5 cellular contexts compared by ENCODE assay signal in the genomic region with DNA sequence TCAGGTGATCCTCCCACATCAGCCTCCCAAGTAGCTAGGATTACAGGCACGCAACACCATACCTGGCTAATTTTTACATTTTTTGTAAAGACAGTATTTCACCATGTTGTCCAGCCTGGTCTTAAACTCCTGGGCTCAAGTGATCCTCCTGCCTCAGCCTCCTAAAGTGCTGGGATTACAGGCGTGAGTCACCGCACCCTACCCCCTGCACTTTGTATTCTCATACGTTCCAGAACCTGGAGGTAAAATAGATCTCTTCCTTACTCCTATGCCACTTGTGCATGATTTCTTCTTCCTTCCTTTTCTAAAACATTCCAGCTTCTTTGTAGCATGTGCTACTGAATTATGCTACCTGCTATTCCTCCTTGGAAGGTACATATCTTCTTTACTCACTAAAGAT. TPM values are rescaled to one million over a fixed set of nuclear protein-coding genes. Genes with fewer than 3 reads are reported as not detected.
"Had no signal": no experiment of that assay in that cellular context is flagged by ENCODE, and none has a peak within 500 bp of the region (broad histone marks: within the 10 kb centered on the region; RNA-seq: fewer than 3 reads in every experiment).

No MANE protein-coding gene starts in this region.

RNA-seq across cellular contexts. Expression of a gene that starts 44.4 kb away (rescaled TPM):
- total RNA-seq: kidney epithelial cell, mammary epithelial cell, mesothelial cell of epicardium, mononuclear cell, myocyte had no signal
